17 cellular contexts compared by ENCODE assay signal in genomic region chr17:80191192-80191591, GRCh38. TPM values are rescaled to one million over a fixed set of nuclear protein-coding genes. Genes with fewer than 3 reads are reported as not detected.
A peak's percentile ranks its signal among the peaks of the same experiment; 100 is the strongest.
DNase-seq lines count a peak whose midpoint lies in the region; ATAC-seq, FAIRE-seq and TF ChIP-seq lines count a peak whose summit lies in the region.
"Had no signal": no experiment of that assay in that cellular context is flagged by ENCODE, and none has a peak within 500 bp of the region (broad histone marks: within the 10 kb centered on the region; RNA-seq: fewer than 3 reads in every experiment).

No MANE protein-coding gene starts in this region.

- peak; percentile 87 for DNase-seq in H7
- no peak for DNase-seq in K562 (ENCODE audit: extremely low read depth in 1 of 4, low spot score in 3 of 4)
- peak; percentile 63 for DNase-seq in iPS-NIHi7 (ENCODE audit: extremely low spot score)
- DNase-seq in type B pancreatic cell (ENCODE audit: extremely low spot score, unreplicated experiment) = no peak
- no peak for DNase-seq in H54 (ENCODE audit: insufficient read length, low spot score)
- DNase-seq: Calu3; CD4-positive, CD25-positive, alpha-beta regulatory T cell; KG1; NCI-H1092; NCI-H446 had no signal

- POLR2A ChIA-PET in K562 (lab: Yijun Ruan, JAX) = interaction anchor here (0.5 to 1.3 kb wide), 8 partner anchors 9 to 352 kb away, joined by 3 to 5 read pairs (median 4); partner anchors contain the start of gene CBX4

- BruUV-seq in K562 (replicated peaks; lab: Mats Ljungman, UMichigan) = no TSS peak

- 18% methylated on average over 19 of the region's 20 CpGs for WGBS in K562 (ENCODE audit: insufficient coverage, low coverage, missing lambda C conversion rate)

- H3K27ac ChIP-seq in BLaER1 = no peak overlapping the region
- no peak overlapping the region for H3K27ac ChIP-seq in K562 (ENCODE audit: extremely low read depth, low read depth, low read length)
- H3K27ac ChIP-seq: A549, SJCRH30 had no signal

- TF ChIP-seq POLR2A in K562 (conservative IDR thresholded peaks at IDR 0.05) (no peak), H54 (IDR thresholded peaks at IDR 0.05; ENCODE audit: low read depth, low read length) (no peak)

- FAIRE-seq in K562 (lab: Jason Lieb, UNC) (no peak), H54 (lab: Jason Lieb, UNC) (no peak)
- FAIRE-seq: A549, G401.6, GM12891, RCC 7860 had no signal

- TF ChIP-seq CTCF in K562 (IDR thresholded peaks at IDR 0.05 in 2 of 3, conservative IDR thresholded peaks at IDR 0.05 in 1 of 3; ENCODE audit: insufficient read depth in 2 of 3, low read depth in 1 of 3, low read length in 3 of 3) (no peak), type B pancreatic cell (conservative IDR thresholded peaks at IDR 0.05) (no peak)

- no peaks in the 10 kb centered on the region for H3K79me2 ChIP-seq in K562 (ENCODE audit: control insufficient read depth, insufficient read depth, low read length)

- no peaks in the 10 kb centered on the region for H3K9me3 Mint-ChIP-seq in type B pancreatic cell

- in situ Hi-C loops in K562 (cut with MboI) = loop anchor here (10.0 kb wide), 1 partner anchor 794 kb away; no protein-coding TSS in a partner anchor

- H3K9me1 ChIP-seq in K562 (ENCODE audit: control insufficient read depth, insufficient read depth, low read length) = no peaks in the 10 kb centered on the region

- no peaks in the 10 kb centered on the region for H4K20me1 ChIP-seq in BLaER1
- H4K20me1 ChIP-seq in K562 (replicated peaks; ENCODE audit: control insufficient read depth, insufficient read depth, low read length) = no peaks in the 10 kb centered on the region

- no peak for TF ChIP-seq RAD21 in K562 (CRISPR knock-in tag; conservative IDR thresholded peaks at IDR 0.05 in 1 of 2, IDR thresholded peaks at IDR 0.05 in 1 of 2)

- H3K9me3 ChIP-seq in BLaER1 (no peaks in the 10 kb centered on the region), K562 (replicated peaks; ENCODE audit: control insufficient read depth, insufficient read depth, low read depth, low read length) (no peaks in the 10 kb centered on the region; the same call in 1 of the 2 replicates)
- H3K9me3 ChIP-seq: SJCRH30 had no signal

- H3K9ac ChIP-seq in BLaER1 = no peak overlapping the region
- H3K9ac ChIP-seq in K562 (ENCODE audit: insufficient read depth in 1 of 2, low read depth in 2 of 2, low read length in 2 of 2) = no peak overlapping the region

- intact Hi-C loops in K562 (cut with micrococcal nuclease) = loop anchor here (5.0 kb wide), 1 partner anchor 109 kb away; no protein-coding TSS in a partner anchor

- no peak overlapping the region for H3K4me3 Mint-ChIP-seq in type B pancreatic cell

- H3K36me3 ChIP-seq in BLaER1 (no peaks in the 10 kb centered on the region), H7 (replicated peaks; ENCODE audit: control insufficient read depth, insufficient read depth, low read length) (no peaks in the 10 kb centered on the region), K562 (ENCODE audit: control insufficient read depth, insufficient read depth, low read length) (no peaks in the 10 kb centered on the region)
- H3K36me3 ChIP-seq: SJCRH30 had no signal

- H3K36me3 Mint-ChIP-seq in type B pancreatic cell = no peaks in the 10 kb centered on the region
- H3K36me3 Mint-ChIP-seq: CD4-positive, CD25-positive, alpha-beta regulatory T cell had no signal

- H3K4me3 ChIP-seq in BLaER1 (no peak overlapping the region), H7 (ENCODE audit: insufficient read depth, low read depth, low read length) (no peak overlapping the region), K562 (no peak overlapping the region)
- H3K4me3 ChIP-seq: A549 had no signal

- ATAC-seq in K562 (peak; percentile 37), GM19023 (IDR thresholded peaks at IDR 0.05; ENCODE audit: unreplicated experiment) (no peak)
- ATAC-seq: A549 had no signal

- no peak for TF ChIP-seq EP300 in K562 (IDR thresholded peaks at IDR 0.05; ENCODE audit: low read length)

- H3K4me1 ChIP-seq in BLaER1 (peaks cover 37% of the 10 kb centered on the region), K562 (replicated peaks in 1 of 2; ENCODE audit: control insufficient read depth in 2 of 2, insufficient read depth in 2 of 2, low read length in 2 of 2) (peaks cover 0 to 26% of the 10 kb centered on the region in 2 experiments; a peak in 3 of 5 replicates)

- no peaks in the 10 kb centered on the region for H3K27me3 Mint-ChIP-seq in type B pancreatic cell

- no peak overlapping the region for H3K27ac Mint-ChIP-seq in type B pancreatic cell
- H3K27ac Mint-ChIP-seq: CD4-positive, CD25-positive, alpha-beta regulatory T cell had no signal

- H2AFZ ChIP-seq in K562 (ENCODE audit: low read depth, low read length) = no peak overlapping the region

- H3K4me2 ChIP-seq in BLaER1 (peak overlapping the region; percentile 68), K562 (ENCODE audit: insufficient read depth, low read length) (no peak overlapping the region)
- H3K4me2 ChIP-seq: A549 had no signal

- CTCF ChIA-PET in K562 (lab: Yijun Ruan, JAX; ENCODE audit: low intra/inter-chr PET ratio) = no interaction called here

- H3K4me1 Mint-ChIP-seq in type B pancreatic cell (ENCODE audit: unreplicated experiment) = peaks cover 12% of the 10 kb centered on the region

- H3K27me3 ChIP-seq in BLaER1 (peaks cover 15% of the 10 kb centered on the region), H7 (ENCODE audit: control insufficient read depth, insufficient read depth, low read length) (no peaks in the 10 kb centered on the region), K562 (ENCODE audit: control insufficient read depth in 2 of 2, insufficient read depth in 2 of 2, low read length in 2 of 2) (peaks cover 75 to 98% of the 10 kb centered on the region in 2 experiments)

RNA-seq across cellular contexts. Expression of gene CARD14, which starts 21.4 kb away (rescaled TPM):
- total RNA-seq in H7 (2014; rRNA removed; shearing (Covaris generic)) = 0.11 and 0.55 TPM in 2 replicates
- total RNA-seq in K562 (2011; cell fraction: chromatin; rRNA removed; ENCODE audit: low replicate concordance) = not detected in 2 replicates
- total RNA-seq in K562 (2011; cell fraction: nucleolus; rRNA removed) = not detected in 2 replicates
- not detected in 2 replicates for total RNA-seq in K562 (2011; cell fraction: nucleoplasm; rRNA removed)
- total RNA-seq in K562 (2014; rRNA removed) (not detected in 2 replicates), K562 (2014; rRNA removed; fragmentation: Illumina TruSeq; extraction: Trizol) (not detected in 2 replicates), K562 (2015; rRNA removed; fragmentation: Illumina TruSeq; extraction: Trizol) (not detected in 2 replicates), K562 (2021) (not detected in 2 replicates), type B pancreatic cell (ENCODE audit: low replicate concordance) (1.9 and 6.7 TPM in 2 replicates)
- polyA plus RNA-seq in K562 (2011; rRNA removed) (not detected in 2 replicates), K562 (2014; fragmentation: Illumina TruSeq; extraction: Trizol) (not detected in 2 replicates), K562 (2014; fragmentation: Nextera tagmentation; extraction: Ambion mirVana) (not detected), K562 (2014; rRNA removed) (not detected in 2 replicates)
- polyA plus RNA-seq in K562 (2011; cell fraction: cytosol; rRNA removed) = not detected in 2 replicates
- not detected in 2 replicates for polyA plus RNA-seq in K562 (2011; cell fraction: nucleus; rRNA removed)
- 0.05 and 0.24 TPM in 2 replicates for polyA plus RNA-seq in K562 (2012)
- polyA minus RNA-seq in K562 (2011; rRNA and poly(A)+ RNA removed) = not detected in 2 replicates
- polyA minus RNA-seq in K562 (2011; cell fraction: cytosol; rRNA and poly(A)+ RNA removed) = 3.2 TPM in 1 of 2 replicates, not detected in the other
- not detected in 2 replicates for polyA minus RNA-seq in K562 (2011; cell fraction: nucleus; rRNA and poly(A)+ RNA removed)
- total RNA-seq: CD4-positive, CD25-positive, alpha-beta regulatory T cell had no signal

RNA-seq across cellular contexts. Expression of gene SGSH, which starts 28.9 kb away (rescaled TPM):
- total RNA-seq in H7 (2014; rRNA removed; shearing (Covaris generic)) = 10.2 and 12.5 TPM in 2 replicates
- 47.4 and 72.7 TPM in 2 replicates for total RNA-seq in K562 (2011; cell fraction: chromatin; rRNA removed; ENCODE audit: low replicate concordance)
- 43.5 and 52.4 TPM in 2 replicates for total RNA-seq in K562 (2011; cell fraction: nucleolus; rRNA removed)
- total RNA-seq in K562 (2011; cell fraction: nucleoplasm; rRNA removed) = 40.5 and 41.1 TPM in 2 replicates
- 5.1 and 7.3 TPM in 2 replicates for total RNA-seq in K562 (2014; rRNA removed)
- total RNA-seq in K562 (2014; rRNA removed; fragmentation: Illumina TruSeq; extraction: Trizol) = 2.5 and 2.6 TPM in 2 replicates
- total RNA-seq in K562 (2015; rRNA removed; fragmentation: Illumina TruSeq; extraction: Trizol) = 4.6 and 4.9 TPM in 2 replicates
- total RNA-seq in K562 (2021) = 11.8 and 15.7 TPM in 2 replicates
- 2.5 and 4.8 TPM in 2 replicates for polyA plus RNA-seq in K562 (2011; rRNA removed)
- polyA plus RNA-seq in K562 (2011; cell fraction: cytosol; rRNA removed) = 3.7 and 4.2 TPM in 2 replicates
- polyA plus RNA-seq in K562 (2011; cell fraction: nucleus; rRNA removed) = 19.2 and 29.1 TPM in 2 replicates
- polyA plus RNA-seq in K562 (2012) = 13.7 and 21.2 TPM in 2 replicates
- 6.3 and 11.2 TPM in 2 replicates for polyA plus RNA-seq in K562 (2014; fragmentation: Illumina TruSeq; extraction: Trizol)
- polyA plus RNA-seq in K562 (2014; fragmentation: Nextera tagmentation; extraction: Ambion mirVana) = under 1 TPM; 0.25 to 0.31 TPM
- 8.2 and 9.8 TPM in 2 replicates for polyA plus RNA-seq in K562 (2014; rRNA removed)
- 2.6 TPM in 2 replicates for polyA minus RNA-seq in K562 (2011; rRNA and poly(A)+ RNA removed)
- polyA minus RNA-seq in K562 (2011; cell fraction: cytosol; rRNA and poly(A)+ RNA removed) = 4.5 and 6.9 TPM in 2 replicates
- 3.4 and 6.3 TPM in 2 replicates for polyA minus RNA-seq in K562 (2011; cell fraction: nucleus; rRNA and poly(A)+ RNA removed)
- 40.5 and 45.4 TPM in 2 replicates for total RNA-seq in type B pancreatic cell (ENCODE audit: low replicate concordance)

RNA-seq across cellular contexts. Expression of gene SLC26A11, which starts 29.0 kb away (rescaled TPM):
- 19.4 and 20.6 TPM in 2 replicates for total RNA-seq in H7 (2014; rRNA removed; shearing (Covaris generic))
- total RNA-seq in K562 (2011; cell fraction: chromatin; rRNA removed; ENCODE audit: low replicate concordance) = 8.5 and 21.1 TPM in 2 replicates
- total RNA-seq in K562 (2011; cell fraction: nucleolus; rRNA removed) = 13.3 and 15.8 TPM in 2 replicates
- 6.9 and 13.1 TPM in 2 replicates for total RNA-seq in K562 (2011; cell fraction: nucleoplasm; rRNA removed)
- total RNA-seq in K562 (2014; rRNA removed) = 1.5 and 3.4 TPM in 2 replicates
- 0.38 and 0.91 TPM in 2 replicates for total RNA-seq in K562 (2014; rRNA removed; fragmentation: Illumina TruSeq; extraction: Trizol)
- total RNA-seq in K562 (2015; rRNA removed; fragmentation: Illumina TruSeq; extraction: Trizol) = 1.0 and 1.4 TPM in 2 replicates
- 3.1 and 4.0 TPM in 2 replicates for total RNA-seq in K562 (2021)
- 0.52 and 0.53 TPM in 2 replicates for polyA plus RNA-seq in K562 (2011; rRNA removed)
- polyA plus RNA-seq in K562 (2011; cell fraction: cytosol; rRNA removed) = 0.43 and 1.2 TPM in 2 replicates
- 4.1 and 8.1 TPM in 2 replicates for polyA plus RNA-seq in K562 (2011; cell fraction: nucleus; rRNA removed)
- polyA plus RNA-seq in K562 (2012) = 2.7 and 5.4 TPM in 2 replicates
- polyA plus RNA-seq in K562 (2014; fragmentation: Illumina TruSeq; extraction: Trizol) = 1.4 and 1.9 TPM in 2 replicates
- polyA plus RNA-seq in K562 (2014; fragmentation: Nextera tagmentation; extraction: Ambion mirVana) = under 1 TPM in 1 of 2 experiments, not detected in 1; 0.06 TPM
- 2.8 and 4.2 TPM in 2 replicates for polyA plus RNA-seq in K562 (2014; rRNA removed)
- 0.46 TPM in 1 of 2 replicates, not detected in the other for polyA minus RNA-seq in K562 (2011; rRNA and poly(A)+ RNA removed)
- polyA minus RNA-seq in K562 (2011; cell fraction: cytosol; rRNA and poly(A)+ RNA removed) = 0.57 and 1.9 TPM in 2 replicates
- polyA minus RNA-seq in K562 (2011; cell fraction: nucleus; rRNA and poly(A)+ RNA removed) = 1.2 and 2.0 TPM in 2 replicates
- 23.6 and 26.4 TPM in 2 replicates for total RNA-seq in type B pancreatic cell (ENCODE audit: low replicate concordance)

RNA-seq across cellular contexts. Expression of gene EIF4A3, which starts 44.3 kb away (rescaled TPM):
- 126 and 138 TPM in 2 replicates for total RNA-seq in H7 (2014; rRNA removed; shearing (Covaris generic))
- total RNA-seq in K562 (2011; cell fraction: chromatin; rRNA removed; ENCODE audit: low replicate concordance) = 97.7 and 109 TPM in 2 replicates
- total RNA-seq in K562 (2011; cell fraction: nucleolus; rRNA removed) = 60.3 and 71.7 TPM in 2 replicates
- 81.0 and 81.6 TPM in 2 replicates for total RNA-seq in K562 (2011; cell fraction: nucleoplasm; rRNA removed)
- total RNA-seq in K562 (2014; rRNA removed) (121 and 124 TPM in 2 replicates), K562 (2014; rRNA removed; fragmentation: Illumina TruSeq; extraction: Trizol) (147 and 157 TPM in 2 replicates), K562 (2015; rRNA removed; fragmentation: Illumina TruSeq; extraction: Trizol) (126 and 130 TPM in 2 replicates), K562 (2021) (133 and 139 TPM in 2 replicates), type B pancreatic cell (ENCODE audit: low replicate concordance) (104 and 112 TPM in 2 replicates)
- polyA plus RNA-seq in K562 (2011; rRNA removed) (128 and 171 TPM in 2 replicates), K562 (2014; fragmentation: Illumina TruSeq; extraction: Trizol) (127 and 131 TPM in 2 replicates), K562 (2014; fragmentation: Nextera tagmentation; extraction: Ambion mirVana) (10 to 100 TPM; 62.7 to 67.0 TPM), K562 (2014; rRNA removed) (103 and 134 TPM in 2 replicates)
- polyA plus RNA-seq in K562 (2011; cell fraction: cytosol; rRNA removed) = 101 and 105 TPM in 2 replicates
- 68.0 and 84.5 TPM in 2 replicates for polyA plus RNA-seq in K562 (2011; cell fraction: nucleus; rRNA removed)
- 86.7 and 168 TPM in 2 replicates for polyA plus RNA-seq in K562 (2012)
- 114 and 154 TPM in 2 replicates for polyA minus RNA-seq in K562 (2011; rRNA and poly(A)+ RNA removed)
- polyA minus RNA-seq in K562 (2011; cell fraction: cytosol; rRNA and poly(A)+ RNA removed) = 63.1 and 74.0 TPM in 2 replicates
- 27.3 and 35.1 TPM in 2 replicates for polyA minus RNA-seq in K562 (2011; cell fraction: nucleus; rRNA and poly(A)+ RNA removed)

Comparison
In these comparisons a context has a peak if more than half of its experiments do, and no peak if none do; other contexts are left out.
1. DNase-seq: peak in H7 (single experiment) and iPS-NIHi7 (single experiment); none in K562 (0 of 4), type B pancreatic cell (single experiment) and H54 (single experiment).